8 cellular contexts compared by ENCODE assay signal in genomic region chr7:116500071-116500853, GRCh38. TPM values are rescaled to one million over a fixed set of nuclear protein-coding genes. Genes with fewer than 3 reads are reported as not detected.
DNase-seq lines count a peak whose midpoint lies in the region; ATAC-seq and TF ChIP-seq lines count a peak whose summit lies in the region.

No MANE protein-coding gene starts in this region.

- H3K36me3 Mint-ChIP-seq in stimulated activated naive CD8-positive, alpha-beta T cell treated with anti-CD3 and anti-CD28 coated beads, Interleukin-15, Interleukin-2, amounts not matched to agents 100 ng/mL and 50 ng/mL, for 24 hours (ENCODE audit: low read depth), result no peaks in the 10 kb centered on the region

- no peaks in the 10 kb centered on the region for H3K9me3 ChIP-seq in right lobe of liver

- CTCF ChIA-PET in GM10248 (lab: Yijun Ruan, JAX), result no interaction called here

- intact Hi-C loops in right lobe of liver (cut with DNase I), result no loop called here

- no peak for TF ChIP-seq POLR2A in right lobe of liver (IDR thresholded peaks at IDR 0.05)

- H3K4me1 Mint-ChIP-seq in stimulated activated naive CD8-positive, alpha-beta T cell treated with anti-CD3 and anti-CD28 coated beads, Interleukin-15, Interleukin-2, amounts not matched to agents 100 ng/mL and 50 ng/mL, for 24 hours (ENCODE audit: low read depth), result peaks cover 10% of the 10 kb centered on the region

- H3K27ac ChIP-seq in coronary artery, result peak overlapping the region; percentile 96 to 99
- H3K27ac ChIP-seq in right lobe of liver, result peak overlapping the region; percentile 72 to 91 (median 91)

- no peaks in the 10 kb centered on the region for H3K27me3 ChIP-seq in right lobe of liver

- POLR2A ChIA-PET in GM10248 (lab: Yijun Ruan, JAX), result no interaction called here

- ATAC-seq in HG02623 (IDR thresholded peaks at IDR 0.05; ENCODE audit: unreplicated experiment) (peak; percentile 52), right lobe of liver (peak; percentile 27 to 34 (median 28)), HG02588 (IDR thresholded peaks at IDR 0.05; ENCODE audit: unreplicated experiment) (no peak)

- peak overlapping the region; percentile 87 for H3K4me3 ChIP-seq in coronary artery
- H3K4me3 ChIP-seq in right lobe of liver, result peak overlapping the region; percentile 70 to 86 (median 77)

- peaks cover 71% of the 10 kb centered on the region for H3K27me3 Mint-ChIP-seq in stimulated activated naive CD8-positive, alpha-beta T cell treated with anti-CD3 and anti-CD28 coated beads, Interleukin-15, Interleukin-2, amounts not matched to agents 100 ng/mL and 50 ng/mL, for 24 hours

- H3K36me3 ChIP-seq in right lobe of liver, result no peaks in the 10 kb centered on the region

- H3K4me1 ChIP-seq in right lobe of liver, result peaks cover 0 to 18% (median 7%) of the 10 kb centered on the region in 4 donors

- peak; percentile 24 for DNase-seq in GM10248 (ENCODE audit: extremely low spot score)
- DNase-seq in T-helper 2 cell, result peak in 3 of 5 experiments; percentile 12 to 35 (median 16)
- peak; percentile 81 for DNase-seq in coronary artery (ENCODE audit: low spot score)
- peak in 2 of 3 donors; percentile 32 to 52 for DNase-seq in right lobe of liver
- no peak for DNase-seq in mesenteric fat pad (ENCODE audit: low spot score)

- peak overlapping the region; percentile 65 for H3K4me3 Mint-ChIP-seq in stimulated activated naive CD8-positive, alpha-beta T cell treated with anti-CD3 and anti-CD28 coated beads, Interleukin-15, Interleukin-2, amounts not matched to agents 100 ng/mL and 50 ng/mL, for 24 hours

- 1% methylated on average over 16 of the region's 37 CpGs for WGBS in right lobe of liver (ENCODE audit: insufficient coverage, low coverage, low lambda C conversion rate, missing lambda C conversion rate)

- no peak for TF ChIP-seq CTCF in GM10248 (IDR thresholded peaks at IDR 0.05; ENCODE audit: control extremely low read depth, extremely low read depth, low read depth, missing control alignments)
- no peak for TF ChIP-seq CTCF in coronary artery (IDR thresholded peaks at IDR 0.05)
- no peak for TF ChIP-seq CTCF in right lobe of liver (IDR thresholded peaks at IDR 0.05)

- H3K9me3 Mint-ChIP-seq in stimulated activated naive CD8-positive, alpha-beta T cell treated with anti-CD3 and anti-CD28 coated beads, Interleukin-15, Interleukin-2, amounts not matched to agents 100 ng/mL and 50 ng/mL, for 24 hours, result no peaks in the 10 kb centered on the region

- peak overlapping the region; percentile 63 for H3K27ac Mint-ChIP-seq in stimulated activated naive CD8-positive, alpha-beta T cell treated with anti-CD3 and anti-CD28 coated beads, Interleukin-15, Interleukin-2, amounts not matched to agents 100 ng/mL and 50 ng/mL, for 24 hours

RNA-seq across cellular contexts. Expression of gene CAV2, which starts 0.7 kb away (rescaled TPM):
- total RNA-seq in right lobe of liver, result 10 to 100 TPM; 12.5 to 51.0 (median 36.0) TPM
- total RNA-seq in mesenteric fat pad, result 170 TPM

RNA-seq across cellular contexts. Expression of gene CAV1, which starts 24.6 kb away (rescaled TPM):
- 10 to 100 TPM in 2 of 6 experiments, 1 to 10 TPM in 4; 3.8 to 19.8 (median 9.0) TPM for total RNA-seq in right lobe of liver
- total RNA-seq in mesenteric fat pad, result 473 TPM

Comparison
In these comparisons a context has a peak if more than half of its experiments do, and no peak if none do; other contexts are left out.
1. RNA of gene CAV1, which starts 24.6 kb away (total RNA-seq): 473 TPM in mesenteric fat pad (single experiment); 3.8 to 19.8 TPM in right lobe of liver; every median in the first group is over 10 times any median in the second.